ENCODE assay signal across 19 cellular contexts in genomic region chr12:124008629-124009028, GRCh38.
"Had no signal": no experiment of that assay in that cellular context is flagged by ENCODE, and none has a peak within 500 bp of the region (broad histone marks: within the 10 kb centered on the region; RNA-seq: fewer than 3 reads in every experiment).

No MANE protein-coding gene starts in this region.

- H3K9me3 ChIP-seq: esophagus squamous epithelium, psoas muscle, spleen, thoracic aorta, upper lobe of right lung had no signal

- DNase-seq: activated CD4-positive, alpha-beta T cell treated with anti-CD3 and anti-CD28 coated beads, Interleukin-2, amount 50 U/mL, for 1 hour; activated CD8-positive, alpha-beta memory T cell treated with anti-CD3 and anti-CD28 coated beads for 24 hours; activated naive CD4-positive, alpha-beta T cell treated with Interleukin-2 at 50 U/mL for 16 hours; central memory CD4-positive, alpha-beta T cell; cortex of kidney; effector CD8-positive, alpha-beta T cell; esophagus squamous epithelium; kidney glomerular epithelial cell; natural killer cell; psoas muscle; spleen; SW 1271; T-helper 9 cell; upper lobe of right lung had no signal

- H3K27me3 Mint-ChIP-seq: activated T-helper 17 cell treated with anti-CD3 and anti-CD28 coated beads, Interleukin-2, amount 50 U/mL, for 72 hours; stimulated activated naive CD8-positive, alpha-beta T cell treated with anti-CD3 and anti-CD28 coated beads, Interleukin-15, Interleukin-2, amounts not matched to agents 100 ng/mL and 50 ng/mL, for 24 hours had no signal

- H3K27ac ChIP-seq: esophagus squamous epithelium, spleen, thoracic aorta, upper lobe of right lung had no signal

- H3K4me3 Mint-ChIP-seq: natural killer cell; stimulated activated naive CD8-positive, alpha-beta T cell treated with anti-CD3 and anti-CD28 coated beads, Interleukin-15, Interleukin-2, amounts not matched to agents 100 ng/mL and 50 ng/mL, for 24 hours had no signal

- H3K4me3 ChIP-seq: esophagus squamous epithelium, lung, psoas muscle, spleen, thoracic aorta, upper lobe of right lung had no signal

- ATAC-seq: natural killer cell, sciatic nerve had no signal

- H3K27me3 ChIP-seq: esophagus squamous epithelium, spleen, upper lobe of right lung had no signal

- H3K27ac Mint-ChIP-seq: activated T-helper 17 cell treated with anti-CD3 and anti-CD28 coated beads, Interleukin-2, amount 50 U/mL, for 72 hours; natural killer cell; stimulated activated naive CD8-positive, alpha-beta T cell treated with anti-CD3 and anti-CD28 coated beads, Interleukin-15, Interleukin-2, amounts not matched to agents 100 ng/mL and 50 ng/mL, for 24 hours had no signal

- H3K9me3 Mint-ChIP-seq: activated T-helper 17 cell treated with anti-CD3 and anti-CD28 coated beads, Interleukin-2, amount 50 U/mL, for 72 hours; natural killer cell; stimulated activated naive CD8-positive, alpha-beta T cell treated with anti-CD3 and anti-CD28 coated beads, Interleukin-15, Interleukin-2, amounts not matched to agents 100 ng/mL and 50 ng/mL, for 24 hours had no signal
